9 cellular contexts compared by ENCODE assay signal in genomic region chr17:77428901-77429734, GRCh38.
A peak's percentile ranks its signal among the peaks of the same experiment; 100 is the strongest.
DNase-seq lines count a peak whose midpoint lies in the region; ATAC-seq and TF ChIP-seq lines count a peak whose summit lies in the region.
"Had no signal": no experiment of that assay in that cellular context is flagged by ENCODE, and none has a peak within 500 bp of the region (broad histone marks: within the 10 kb centered on the region; RNA-seq: fewer than 3 reads in every experiment).

No MANE protein-coding gene starts in this region.

- intact Hi-C loops in colonic mucosa (cut with DNase I), result loop anchor here (5.0 kb wide), 1 partner anchor 97 kb away; no protein-coding TSS in a partner anchor
- intact Hi-C loops in naive thymus-derived CD4-positive, alpha-beta T cell (cut with micrococcal nuclease), result no loop called here

- no peak for ATAC-seq in activated T-cell treated with anti-CD3 and anti-CD28 coated beads, Interleukin-2, amount 50 U/mL, for 4 hours
- no peak for ATAC-seq in naive thymus-derived CD4-positive, alpha-beta T cell
- no peak for ATAC-seq in HG02884 (IDR thresholded peaks at IDR 0.05; ENCODE audit: unreplicated experiment)

- no peak overlapping the region for H3K4me3 ChIP-seq in colonic mucosa
- H3K4me3 ChIP-seq in naive thymus-derived CD4-positive, alpha-beta T cell (ENCODE audit: low read length), result no peak overlapping the region
- H3K4me3 ChIP-seq in urinary bladder (ENCODE audit: low read depth, low read length), result no peak overlapping the region

- peaks cover 93% of the 10 kb centered on the region for H3K4me1 Mint-ChIP-seq in activated T-cell treated with anti-CD3 and anti-CD28 coated beads, Interleukin-2, amount 50 U/mL, for 24 hours (ENCODE audit: low read depth)
- H3K4me1 Mint-ChIP-seq in activated T-cell treated with anti-CD3 and anti-CD28 coated beads, Interleukin-2, amount 50 U/mL, for 4 hours (ENCODE audit: low read depth), result peaks cover 77% of the 10 kb centered on the region
- peaks cover 46 to 90% (median 78%) of the 10 kb centered on the region in 7 donors for H3K4me1 Mint-ChIP-seq in naive thymus-derived CD4-positive, alpha-beta T cell

- no peaks in the 10 kb centered on the region for H3K9me3 ChIP-seq in colonic mucosa
- no peaks in the 10 kb centered on the region for H3K9me3 ChIP-seq in naive thymus-derived CD4-positive, alpha-beta T cell (ENCODE audit: control insufficient read depth in 2 of 3, low read length in 3 of 3)

- no peak for TF ChIP-seq CTCF in colonic mucosa (IDR thresholded peaks at IDR 0.05)

- H3K27ac Mint-ChIP-seq in activated T-cell treated with anti-CD3 and anti-CD28 coated beads, Interleukin-2, amount 50 U/mL, for 24 hours, result peak overlapping the region; percentile 78
- H3K27ac Mint-ChIP-seq in naive thymus-derived CD4-positive, alpha-beta T cell, result peak overlapping the region in 8 of 9 donors; percentile 59 to 100 (median 86)

- H3K9ac ChIP-seq in colonic mucosa (ENCODE audit: low read depth in 2 of 2, low read length in 2 of 2), result peak overlapping the region in 1 of 2 donors; percentile 46

- H3K4me1 ChIP-seq in colonic mucosa (peaks cover 35% of the 10 kb centered on the region), urinary bladder (ENCODE audit: insufficient read depth) (no peaks in the 10 kb centered on the region)
- peaks cover 58 to 92% of the 10 kb centered on the region in 2 donors for H3K4me1 ChIP-seq in naive thymus-derived CD4-positive, alpha-beta T cell (ENCODE audit: control insufficient read depth in 2 of 2, insufficient read depth in 2 of 2, low read length in 2 of 2)

- no peaks in the 10 kb centered on the region for H3K9me3 Mint-ChIP-seq in activated T-cell treated with anti-CD3 and anti-CD28 coated beads, Interleukin-2, amount 50 U/mL, for 24 hours
- H3K9me3 Mint-ChIP-seq in activated T-cell treated with anti-CD3 and anti-CD28 coated beads, Interleukin-2, amount 50 U/mL, for 4 hours, result no peaks in the 10 kb centered on the region
- peaks cover 0 to 3% (median 0%) of the 10 kb centered on the region in 11 donors for H3K9me3 Mint-ChIP-seq in naive thymus-derived CD4-positive, alpha-beta T cell
- H3K9me3 Mint-ChIP-seq: activated CD4-positive, alpha-beta memory T cell treated with anti-CD3 and anti-CD28 coated beads, Interleukin-2, amount 10 ng/mL, durations not matched to agents 7 days and 5 days had no signal

- POLR2A ChIA-PET in naive thymus-derived CD4-positive, alpha-beta T cell (lab: Charles Lee), result interaction anchor here (0.6 to 66.9 kb wide), 21 partner anchors 4 to 722 kb away, joined by 3 to 3353 read pairs (median 5); no protein-coding TSS in a partner anchor

- WGBS in urinary bladder, result 52% methylated on average over 24 of the region's 24 CpGs

- no peaks in the 10 kb centered on the region for H3K27me3 ChIP-seq in colonic mucosa
- H3K27me3 ChIP-seq in naive thymus-derived CD4-positive, alpha-beta T cell (ENCODE audit: control insufficient read depth in 2 of 2, insufficient read depth in 2 of 2, low read length in 2 of 2), result no peaks in the 10 kb centered on the region

- H3K27me3 Mint-ChIP-seq in activated T-cell treated with anti-CD3 and anti-CD28 coated beads, Interleukin-2, amount 50 U/mL, for 24 hours, result no peaks in the 10 kb centered on the region
- H3K27me3 Mint-ChIP-seq in activated T-cell treated with anti-CD3 and anti-CD28 coated beads, Interleukin-2, amount 50 U/mL, for 4 hours (ENCODE audit: low read depth), result no peaks in the 10 kb centered on the region
- no peaks in the 10 kb centered on the region for H3K27me3 Mint-ChIP-seq in naive thymus-derived CD4-positive, alpha-beta T cell
- H3K27me3 Mint-ChIP-seq: activated CD4-positive, alpha-beta memory T cell treated with anti-CD3 and anti-CD28 coated beads, Interleukin-2, amount 10 ng/mL, durations not matched to agents 7 days and 5 days had no signal

- H3K36me3 Mint-ChIP-seq in activated T-cell treated with anti-CD3 and anti-CD28 coated beads, Interleukin-2, amount 50 U/mL, for 24 hours (ENCODE audit: low read depth), result no peaks in the 10 kb centered on the region
- no peaks in the 10 kb centered on the region for H3K36me3 Mint-ChIP-seq in activated T-cell treated with anti-CD3 and anti-CD28 coated beads, Interleukin-2, amount 50 U/mL, for 4 hours (ENCODE audit: insufficient read depth)
- peaks cover 0 to 14% (median 0%) of the 10 kb centered on the region in 5 donors for H3K36me3 Mint-ChIP-seq in naive thymus-derived CD4-positive, alpha-beta T cell

- H3K4me3 Mint-ChIP-seq in activated T-cell treated with anti-CD3 and anti-CD28 coated beads, Interleukin-2, amount 50 U/mL, for 24 hours, result no peak overlapping the region
- H3K4me3 Mint-ChIP-seq in activated T-cell treated with anti-CD3 and anti-CD28 coated beads, Interleukin-2, amount 50 U/mL, for 4 hours, result no peak overlapping the region
- peak overlapping the region in 9 of 10 donors; percentile 15 to 93 (median 53) for H3K4me3 Mint-ChIP-seq in naive thymus-derived CD4-positive, alpha-beta T cell
- H3K4me3 Mint-ChIP-seq: activated CD4-positive, alpha-beta memory T cell treated with anti-CD3 and anti-CD28 coated beads, Interleukin-2, amount 10 ng/mL, durations not matched to agents 7 days and 5 days had no signal

- no peak for DNase-seq in activated T-cell treated with anti-CD3 and anti-CD28 coated beads, Interleukin-2, amount 50 U/mL, for 24 hours
- no peak for DNase-seq in activated T-cell treated with anti-CD3 and anti-CD28 coated beads, Interleukin-2, amount 50 U/mL, for 4 hours
- no peak for DNase-seq in colonic mucosa
- DNase-seq in naive thymus-derived CD4-positive, alpha-beta T cell, result no peak
- no peak for DNase-seq in kidney tubule cell (ENCODE audit: low spot score)
- no peak for DNase-seq in caudate nucleus (lab: John Stamatoyannopoulos, UW)

- CTCF ChIA-PET in naive thymus-derived CD4-positive, alpha-beta T cell (lab: Charles Lee), result interaction anchor here (0.6 to 8.9 kb wide), 35 partner anchors 8 to 312 kb away, joined by 3 to 114 read pairs (median 6); no protein-coding TSS in a partner anchor

- H3K36me3 ChIP-seq in colonic mucosa, result no peaks in the 10 kb centered on the region
- peaks cover 0 to 6% (median 0%) of the 10 kb centered on the region in 3 experiments for H3K36me3 ChIP-seq in naive thymus-derived CD4-positive, alpha-beta T cell (ENCODE audit: control insufficient read depth in 2 of 3, insufficient read depth in 3 of 3, low read length in 3 of 3)
- no peaks in the 10 kb centered on the region for H3K36me3 ChIP-seq in urinary bladder (ENCODE audit: insufficient read depth)

- H3K27ac ChIP-seq in colonic mucosa, result peak overlapping the region; percentile 56
- H3K27ac ChIP-seq in naive thymus-derived CD4-positive, alpha-beta T cell (ENCODE audit: low read depth, low read length), result peak overlapping the region; percentile 35
- peak overlapping the region; percentile 71 for H3K27ac ChIP-seq in urinary bladder (ENCODE audit: low read depth)
- H3K27ac ChIP-seq in caudate nucleus (ENCODE audit: low read depth, low read length), result no peak overlapping the region

Comparison
In these comparisons a context has a peak if more than half of its experiments do, and no peak if none do; other contexts are left out.
1. H3K4me3 Mint-ChIP-seq: peak in naive thymus-derived CD4-positive, alpha-beta T cell (9 of 10); none in activated T-cell treated with anti-CD3 and anti-CD28 coated beads, Interleukin-2, amount 50 U/mL, for 24 hours (single experiment) and activated T-cell treated with anti-CD3 and anti-CD28 coated beads, Interleukin-2, amount 50 U/mL, for 4 hours (single experiment).